ENCODE assay signal across 12 cellular contexts in the genomic region with DNA sequence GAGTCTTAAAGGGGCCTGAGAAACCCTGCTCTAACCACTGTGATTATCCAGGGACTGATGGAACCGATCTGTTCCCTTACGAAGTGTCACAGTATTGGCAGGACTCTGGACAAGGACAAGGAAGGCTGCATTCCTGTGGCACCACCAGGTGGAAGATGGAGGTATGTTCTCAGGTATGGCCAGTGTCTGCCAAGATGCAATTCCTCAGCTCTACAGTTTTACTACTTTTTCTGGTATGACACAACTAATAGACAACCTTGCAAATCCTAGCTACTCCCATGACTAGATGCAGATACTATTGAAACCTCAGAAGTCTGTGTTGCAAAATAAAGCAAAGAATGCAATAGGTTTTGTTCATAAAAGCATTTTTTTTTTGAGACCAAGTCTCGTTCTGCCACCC. TPM values are rescaled to one million over a fixed set of nuclear protein-coding genes. Genes with fewer than 3 reads are reported as not detected.
DNase-seq lines count a peak whose midpoint lies in the region; ATAC-seq, FAIRE-seq and TF ChIP-seq lines count a peak whose summit lies in the region.
"Had no signal": no experiment of that assay in that cellular context is flagged by ENCODE, and none has a peak within 500 bp of the region (broad histone marks: within the 10 kb centered on the region; RNA-seq: fewer than 3 reads in every experiment).

No MANE protein-coding gene starts in this region.

- no peaks in the 10 kb centered on the region for H3F3A ChIP-seq in OCI-LY1 (ENCODE audit: insufficient read depth, low read length)

- no peak overlapping the region for H3K27ac ChIP-seq in OCI-LY1 (ENCODE audit: low read depth, low read length, poor library complexity, severe bottlenecking)
- H3K27ac ChIP-seq in hepatocyte, result no peak overlapping the region
- H3K27ac ChIP-seq in small intestine (ENCODE audit: low read depth in 1 of 2, low read length in 1 of 2), result no peak overlapping the region
- H3K27ac ChIP-seq: coronary artery, ovary had no signal

- H2AFZ ChIP-seq in OCI-LY1 (ENCODE audit: low read length), result no peak overlapping the region
- H2AFZ ChIP-seq in hepatocyte, result no peak overlapping the region

- ATAC-seq in HG03439 (IDR thresholded peaks at IDR 0.05; ENCODE audit: unreplicated experiment) (no peak), HG03442 (IDR thresholded peaks at IDR 0.05; ENCODE audit: unreplicated experiment) (no peak)
- ATAC-seq: T-cell had no signal

- TF ChIP-seq CTCF in OCI-LY1 (IDR thresholded peaks at IDR 0.05; ENCODE audit: low read length) (peak; percentile 31; the same call in 1 of the 2 replicates), hepatocyte (IDR thresholded peaks at IDR 0.05; ENCODE audit: poor library complexity) (peak; percentile 55)

- H3K36me3 ChIP-seq in OCI-LY1 (ENCODE audit: insufficient read depth, low read length) (no peaks in the 10 kb centered on the region), hepatocyte (replicated peaks; ENCODE audit: insufficient read depth, low read depth) (no peaks in the 10 kb centered on the region), small intestine (ENCODE audit: control insufficient read depth in 2 of 2, insufficient read depth in 2 of 2, low read length in 2 of 2) (no peaks in the 10 kb centered on the region)
- H3K36me3 ChIP-seq: ovary had no signal

- H3K9me3 ChIP-seq in OCI-LY1 (ENCODE audit: low read length), result no peaks in the 10 kb centered on the region
- H3K9me3 ChIP-seq in hepatocyte (ENCODE audit: low read depth), result no peaks in the 10 kb centered on the region
- no peaks in the 10 kb centered on the region for H3K9me3 ChIP-seq in small intestine (ENCODE audit: control insufficient read depth, low read depth)
- H3K9me3 ChIP-seq: ovary had no signal

- H3K4me2 ChIP-seq in OCI-LY1 (ENCODE audit: low read length) (no peak overlapping the region), hepatocyte (no peak overlapping the region)

- H3K4me3 ChIP-seq in OCI-LY1 (ENCODE audit: low read depth, low read length, poor library complexity, severe bottlenecking) (no peak overlapping the region), hepatocyte (no peak overlapping the region), small intestine (ENCODE audit: low read depth in 1 of 2, low read length in 2 of 2) (no peak overlapping the region)
- H3K4me3 ChIP-seq: coronary artery, ovary had no signal

- DNase-seq in NCI-H345 (lab: John Stamatoyannopoulos, UW) (peak; percentile 13), NCI-H345 treated with DMSO at 0.1 percent for 48 hours (lab: John Stamatoyannopoulos, UW; ENCODE audit: unreplicated experiment) (no peak), hepatocyte (ENCODE audit: low spot score) (peak; percentile 72), small intestine (peak; percentile 86)
- no peak for DNase-seq in activated CD4-positive, CD25-positive, alpha-beta regulatory T cell (lab: John Stamatoyannopoulos, UW)
- DNase-seq: NCI-H187, ovary had no signal

- 82% methylated on average over 3 of the region's 3 CpGs for WGBS in hepatocyte (ENCODE audit: low lambda C conversion rate, missing lambda C conversion rate)
- 34 to 73% (median 40%) methylated on average over 3 of the region's 3 CpGs for WGBS in small intestine, 3 donors

- no peak overlapping the region for H3K9ac ChIP-seq in OCI-LY1 (ENCODE audit: low read length)

- H3K4me1 ChIP-seq in OCI-LY1 (ENCODE audit: insufficient read depth, low read length, severe bottlenecking) (no peaks in the 10 kb centered on the region), hepatocyte (ENCODE audit: insufficient read depth) (no peaks in the 10 kb centered on the region), small intestine (ENCODE audit: control insufficient read depth in 2 of 2, insufficient read depth in 1 of 2, low read depth in 1 of 2, low read length in 1 of 2) (no peaks in the 10 kb centered on the region)

- no peak for FAIRE-seq in small intestine (lab: Jason Lieb, UNC)

- H4K20me1 ChIP-seq in OCI-LY1 (ENCODE audit: insufficient read depth, low read length), result no peaks in the 10 kb centered on the region
- no peaks in the 10 kb centered on the region for H4K20me1 ChIP-seq in hepatocyte (ENCODE audit: insufficient read depth, poor library complexity, severe bottlenecking)

- H3K9me2 ChIP-seq in OCI-LY1 (ENCODE audit: low read depth, low read length) (no peaks in the 10 kb centered on the region), hepatocyte (replicated peaks; ENCODE audit: insufficient read depth) (no peaks in the 10 kb centered on the region)

- H3K79me2 ChIP-seq in OCI-LY1 (ENCODE audit: insufficient read depth, low read length) (no peaks in the 10 kb centered on the region), hepatocyte (peaks cover 27% of the 10 kb centered on the region)

- H3K27me3 ChIP-seq in OCI-LY1 (ENCODE audit: insufficient read depth, low read length), result peaks cover 13% of the 10 kb centered on the region; the same call in 1 of the 2 replicates
- no peaks in the 10 kb centered on the region for H3K27me3 ChIP-seq in hepatocyte
- H3K27me3 ChIP-seq in small intestine (ENCODE audit: control insufficient read depth in 2 of 2, insufficient read depth in 2 of 2, low read length in 2 of 2), result no peaks in the 10 kb centered on the region
- H3K27me3 ChIP-seq: ovary had no signal

RNA-seq across cellular contexts. Expression of gene RAB31, which starts 14.6 kb away (rescaled TPM):
- 21.0 and 26.0 TPM in 2 replicates for total RNA-seq in hepatocyte
- polyA plus RNA-seq in hepatocyte, result 81.8 and 120 TPM in 2 replicates
- polyA plus RNA-seq in small intestine, result 10 to 100 TPM in 2 of 3 donors, 1 to 10 TPM in 1; 4.2 to 18.4 (median 15.9) TPM

Comparison
In these comparisons a context has a peak if more than half of its experiments do, and no peak if none do; other contexts are left out.
1. DNase-seq: peak in NCI-H345 (single experiment), hepatocyte (single experiment) and small intestine (single experiment); none in NCI-H345 treated with DMSO at 0.1 percent for 48 hours (single experiment) and activated CD4-positive, CD25-positive, alpha-beta regulatory T cell (0 of 4).